1 cellular context compared by ENCODE assay signal in genomic region chr4:53068755-53069154, GRCh38.
TF ChIP-seq lines count a peak whose summit lies in the region.

No MANE protein-coding gene starts in this region.

TF ChIP-seq in HepG2, 621 proteins besides CTCF, POLR2A, EP300 and RAD21 (continued from another document):
- TF ChIP-seq, protein P1, sequence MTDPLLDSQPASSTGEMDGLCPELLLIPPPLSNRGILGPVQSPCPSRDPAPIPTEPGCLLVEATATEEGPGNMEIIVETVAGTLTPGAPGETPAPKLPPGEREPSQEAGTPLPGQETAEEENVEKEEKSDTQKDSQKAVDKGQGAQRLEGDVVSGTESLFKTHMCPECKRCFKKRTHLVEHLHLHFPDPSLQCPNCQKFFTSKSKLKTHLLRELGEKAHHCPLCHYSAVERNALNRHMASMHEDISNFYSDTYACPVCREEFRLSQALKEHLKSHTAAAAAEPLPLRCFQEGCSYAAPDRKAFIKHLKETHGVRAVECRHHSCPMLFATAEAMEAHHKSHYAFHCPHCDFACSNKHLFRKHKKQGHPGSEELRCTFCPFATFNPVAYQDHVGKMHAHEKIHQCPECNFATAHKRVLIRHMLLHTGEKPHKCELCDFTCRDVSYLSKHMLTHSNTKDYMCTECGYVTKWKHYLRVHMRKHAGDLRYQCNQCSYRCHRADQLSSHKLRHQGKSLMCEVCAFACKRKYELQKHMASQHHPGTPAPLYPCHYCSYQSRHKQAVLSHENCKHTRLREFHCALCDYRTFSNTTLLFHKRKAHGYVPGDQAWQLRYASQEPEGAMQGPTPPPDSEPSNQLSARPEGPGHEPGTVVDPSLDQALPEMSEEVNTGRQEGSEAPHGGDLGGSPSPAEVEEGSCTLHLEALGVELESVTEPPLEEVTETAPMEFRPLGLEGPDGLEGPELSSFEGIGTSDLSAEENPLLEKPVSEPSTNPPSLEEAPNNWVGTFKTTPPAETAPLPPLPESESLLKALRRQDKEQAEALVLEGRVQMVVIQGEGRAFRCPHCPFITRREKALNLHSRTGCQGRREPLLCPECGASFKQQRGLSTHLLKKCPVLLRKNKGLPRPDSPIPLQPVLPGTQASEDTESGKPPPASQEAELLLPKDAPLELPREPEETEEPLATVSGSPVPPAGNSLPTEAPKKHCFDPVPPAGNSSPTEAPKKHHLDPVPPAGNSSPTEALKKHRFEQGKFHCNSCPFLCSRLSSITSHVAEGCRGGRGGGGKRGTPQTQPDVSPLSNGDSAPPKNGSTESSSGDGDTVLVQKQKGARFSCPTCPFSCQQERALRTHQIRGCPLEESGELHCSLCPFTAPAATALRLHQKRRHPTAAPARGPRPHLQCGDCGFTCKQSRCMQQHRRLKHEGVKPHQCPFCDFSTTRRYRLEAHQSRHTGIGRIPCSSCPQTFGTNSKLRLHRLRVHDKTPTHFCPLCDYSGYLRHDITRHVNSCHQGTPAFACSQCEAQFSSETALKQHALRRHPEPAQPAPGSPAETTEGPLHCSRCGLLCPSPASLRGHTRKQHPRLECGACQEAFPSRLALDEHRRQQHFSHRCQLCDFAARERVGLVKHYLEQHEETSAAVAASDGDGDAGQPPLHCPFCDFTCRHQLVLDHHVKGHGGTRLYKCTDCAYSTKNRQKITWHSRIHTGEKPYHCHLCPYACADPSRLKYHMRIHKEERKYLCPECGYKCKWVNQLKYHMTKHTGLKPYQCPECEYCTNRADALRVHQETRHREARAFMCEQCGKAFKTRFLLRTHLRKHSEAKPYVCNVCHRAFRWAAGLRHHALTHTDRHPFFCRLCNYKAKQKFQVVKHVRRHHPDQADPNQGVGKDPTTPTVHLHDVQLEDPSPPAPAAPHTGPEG (CRISPR knock-in tag; IDR thresholded peaks at IDR 0.05): no peak
- TF ChIP-seq, protein P2, sequence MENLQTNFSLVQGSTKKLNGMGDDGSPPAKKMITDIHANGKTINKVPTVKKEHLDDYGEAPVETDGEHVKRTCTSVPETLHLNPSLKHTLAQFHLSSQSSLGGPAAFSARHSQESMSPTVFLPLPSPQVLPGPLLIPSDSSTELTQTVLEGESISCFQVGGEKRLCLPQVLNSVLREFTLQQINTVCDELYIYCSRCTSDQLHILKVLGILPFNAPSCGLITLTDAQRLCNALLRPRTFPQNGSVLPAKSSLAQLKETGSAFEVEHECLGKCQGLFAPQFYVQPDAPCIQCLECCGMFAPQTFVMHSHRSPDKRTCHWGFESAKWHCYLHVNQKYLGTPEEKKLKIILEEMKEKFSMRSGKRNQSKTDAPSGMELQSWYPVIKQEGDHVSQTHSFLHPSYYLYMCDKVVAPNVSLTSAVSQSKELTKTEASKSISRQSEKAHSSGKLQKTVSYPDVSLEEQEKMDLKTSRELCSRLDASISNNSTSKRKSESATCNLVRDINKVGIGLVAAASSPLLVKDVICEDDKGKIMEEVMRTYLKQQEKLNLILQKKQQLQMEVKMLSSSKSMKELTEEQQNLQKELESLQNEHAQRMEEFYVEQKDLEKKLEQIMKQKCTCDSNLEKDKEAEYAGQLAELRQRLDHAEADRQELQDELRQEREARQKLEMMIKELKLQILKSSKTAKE (CRISPR knock-in tag; IDR thresholded peaks at IDR 0.05; ENCODE audit: borderline replicate concordance): no peak
- peak; percentile 33; the same call in 1 of the 2 replicates for TF ChIP-seq ISL2 (CRISPR knock-in tag; IDR thresholded peaks at IDR 0.05)
- 0 out of 2 replicates have a peak, but pooled peaks have one; percentile 42 for TF ChIP-seq HDAC2 (CRISPR knock-in tag; IDR thresholded peaks at IDR 0.05)
- peak; percentile 74; the same call in 1 of the 2 replicates for TF ChIP-seq HOXA5 (CRISPR knock-in tag; IDR thresholded peaks at IDR 0.05)
- TF ChIP-seq PHF21A (CRISPR knock-in tag; IDR thresholded peaks at IDR 0.05): 0 out of 2 replicates have a peak, but pooled peaks have one; percentile 44
- 0 out of 2 replicates have a peak, but pooled peaks have one; percentile 51 for TF ChIP-seq RCOR2 (CRISPR knock-in tag; IDR thresholded peaks at IDR 0.05)
- no peak for TF ChIP-seq ZNF558 (CRISPR knock-in tag; IDR thresholded peaks at IDR 0.05; ENCODE audit: borderline replicate concordance)
- TF ChIP-seq SOX13 (IDR thresholded peaks at IDR 0.05): no peak
- peak in 1 of 2 experiments; percentile 50; a peak in 1 of 4 replicates for TF ChIP-seq SOX13 (CRISPR knock-in tag; conservative IDR thresholded peaks at IDR 0.05 in 1 of 2, IDR thresholded peaks at IDR 0.05 in 1 of 2)
- TF ChIP-seq ZMYM4 (CRISPR knock-in tag; IDR thresholded peaks at IDR 0.05): peak; percentile 77
- peak; percentile 52 for TF ChIP-seq ARID5B (CRISPR knock-in tag; IDR thresholded peaks at IDR 0.05)
TF ChIP-seq in HepG2: peak in this region for 29.
